17 cellular contexts compared by ENCODE assay signal in genomic region chr6:116783852-116784251, GRCh38. TPM values are rescaled to one million over a fixed set of nuclear protein-coding genes. Genes with fewer than 3 reads are reported as not detected.
A peak's percentile ranks its signal among the peaks of the same experiment; 100 is the strongest.
DNase-seq lines count a peak whose midpoint lies in the region; ATAC-seq and TF ChIP-seq lines count a peak whose summit lies in the region.
"Had no signal": no experiment of that assay in that cellular context is flagged by ENCODE, and none has a peak within 500 bp of the region (broad histone marks: within the 10 kb centered on the region; RNA-seq: fewer than 3 reads in every experiment).

No MANE protein-coding gene starts in this region.

- H3K79me2 ChIP-seq in OCI-LY7 (ENCODE audit: insufficient read depth, low read depth, low read length), result no peaks in the 10 kb centered on the region

- H3K9me3 ChIP-seq in OCI-LY7 (ENCODE audit: low read length), result no peaks in the 10 kb centered on the region
- H3K9me3 ChIP-seq: HAP-1 had no signal

- CTCF ChIA-PET in OCI-LY7 (lab: Charles Lee; ENCODE audit: unreplicated experiment), result no interaction called here

- ATAC-seq in GM21786 (IDR thresholded peaks at IDR 0.05; ENCODE audit: unreplicated experiment) (no peak), HG02870 (IDR thresholded peaks at IDR 0.05; ENCODE audit: unreplicated experiment) (no peak)

- H3K4me1 ChIP-seq in OCI-LY7 (ENCODE audit: insufficient read depth, low read length, poor library complexity, severe bottlenecking), result no peaks in the 10 kb centered on the region
- H3K4me1 ChIP-seq: HAP-1 had no signal

- BruUV-seq in OCI-LY7 (replicated peaks; lab: Mats Ljungman, UMichigan), result no TSS peak

- H3K27ac ChIP-seq in OCI-LY7 (ENCODE audit: low read depth, low read length, poor library complexity, severe bottlenecking), result no peak overlapping the region

- no peak for TF ChIP-seq CTCF in epithelial cell of esophagus (IDR thresholded peaks at IDR 0.05; ENCODE audit: insufficient read depth, low read depth, low read length, missing control alignments)
- TF ChIP-seq CTCF in OCI-LY7 (conservative IDR thresholded peaks at IDR 0.05; ENCODE audit: low read length), result no peak

- no peak overlapping the region for H2AFZ ChIP-seq in OCI-LY7 (ENCODE audit: low read length)

- H3K4me2 ChIP-seq in OCI-LY7 (ENCODE audit: low read length), result no peak overlapping the region

- no peaks in the 10 kb centered on the region for H3K9me2 ChIP-seq in OCI-LY7 (ENCODE audit: insufficient read depth, low read length)

- no peaks in the 10 kb centered on the region for H4K20me1 ChIP-seq in OCI-LY7 (ENCODE audit: insufficient read depth, low read length)

- DNase-seq in ELR (ENCODE audit: low read depth), result peak; percentile 42
- peak; percentile 9 for DNase-seq in RPMI7951 (ENCODE audit: low read depth)
- peak; percentile 4 for DNase-seq in epithelial cell of esophagus (ENCODE audit: low read depth)
- peak; percentile 23 for DNase-seq in myocyte (ENCODE audit: low read depth)
- no peak for DNase-seq in DMS 273 (lab: John Stamatoyannopoulos, UW; ENCODE audit: unreplicated experiment)
- no peak for DNase-seq in OCI-LY7 (ENCODE audit: low spot score)
- DNase-seq: C1 segment of cervical spinal cord, KBM-7, NCI-H1092, NCI-H1694, NCI-H2227 treated with DMSO at 0.1 percent for 48 hours, NCI-H524, SHP77 had no signal

- no peak overlapping the region for H3K4me3 ChIP-seq in epithelial cell of esophagus (ENCODE audit: low read length)
- H3K4me3 ChIP-seq in OCI-LY7 (ENCODE audit: low read depth, low read length, poor library complexity, severe bottlenecking), result no peak overlapping the region
- H3K4me3 ChIP-seq: HAP-1 had no signal

- H3K36me3 ChIP-seq in OCI-LY7 (ENCODE audit: insufficient read depth, low read length), result no peaks in the 10 kb centered on the region
- H3K36me3 ChIP-seq: HAP-1 had no signal

- POLR2A ChIA-PET in OCI-LY7 (lab: Charles Lee), result no interaction called here

- intact Hi-C loops in OCI-LY7 (cut with micrococcal nuclease; ENCODE audit: unreplicated experiment), result loop anchor here (5.0 kb wide), 1 partner anchor 183 kb away; no protein-coding TSS in a partner anchor

RNA-seq across cellular contexts. Expression of gene FAM162B, which starts 18.3 kb away (rescaled TPM):
- total RNA-seq in RPMI7951 (2014; rRNA removed; shearing (Covaris generic)), result not detected in 2 replicates
- total RNA-seq in myocyte (not detected in 2 replicates), OCI-LY7 (2022) (not detected in 2 replicates)
- polyA plus RNA-seq in myocyte (2012), result not detected
- total RNA-seq in OCI-LY7 (2014; rRNA removed; shearing (Covaris generic)), result not detected in 2 replicates

RNA-seq across cellular contexts. Expression of gene GPRC6A, which starts 45.0 kb away (rescaled TPM):
- not detected in 2 replicates for total RNA-seq in RPMI7951 (2014; rRNA removed; shearing (Covaris generic))
- total RNA-seq in myocyte (not detected in 2 replicates), OCI-LY7 (2022) (not detected in 2 replicates)
- not detected for polyA plus RNA-seq in myocyte (2012)
- not detected in 2 replicates for total RNA-seq in OCI-LY7 (2014; rRNA removed; shearing (Covaris generic))
- total RNA-seq: A673 had no signal

Comparison
In these comparisons a context has a peak if more than half of its experiments do, and no peak if none do; other contexts are left out.
1. DNase-seq: peak in ELR (single experiment), RPMI7951 (single experiment), epithelial cell of esophagus (single experiment) and myocyte (single experiment); none in DMS 273 (single experiment) and OCI-LY7 (single experiment).